In genomic region chr20:33370296-33370695, GRCh38 we compare ENCODE assay signal across 9 cellular contexts. TPM values are rescaled to one million over a fixed set of nuclear protein-coding genes. Genes with fewer than 3 reads are reported as not detected.
DNase-seq lines count a peak whose midpoint lies in the region; ATAC-seq and TF ChIP-seq lines count a peak whose summit lies in the region.
"Had no signal": no experiment of that assay in that cellular context is flagged by ENCODE, and none has a peak within 500 bp of the region (broad histone marks: within the 10 kb centered on the region; RNA-seq: fewer than 3 reads in every experiment).

No MANE protein-coding gene starts in this region.

- TF ChIP-seq CTCF in lower lobe of right lung (IDR thresholded peaks at IDR 0.05), result no peak
- no peak for TF ChIP-seq CTCF in stomach (IDR thresholded peaks at IDR 0.05)

- no peak overlapping the region for H3K27ac ChIP-seq in lower lobe of right lung
- H3K27ac ChIP-seq in stomach, result peak overlapping the region in 3 of 5 donors; percentile 17 to 69 (median 47)
- H3K27ac ChIP-seq: A549 had no signal

- no peak for DNase-seq in activated CD4-positive, CD25-positive, alpha-beta regulatory T cell (lab: John Stamatoyannopoulos, UW)
- DNase-seq in activated CD8-positive, alpha-beta memory T cell treated with anti-CD3 and anti-CD28 coated beads, Interleukin-2, amount 50 U/mL, for 4 hours, result peak; percentile 44
- no peak for DNase-seq in lower lobe of right lung
- peak; percentile 29 for DNase-seq in stomach
- DNase-seq in NCI-H2081 treated with DMSO at 0.1 percent for 48 hours (lab: John Stamatoyannopoulos, UW), result no peak
- no peak for DNase-seq in AG20443 (ENCODE audit: low spot score)

- peak; percentile 52 to 54 for ATAC-seq in activated CD4-positive, CD25-positive, alpha-beta regulatory T cell treated with anti-CD3 and anti-CD28 coated beads, Interleukin-2, amount 50 U/mL, for 24 hours
- ATAC-seq in lower lobe of right lung (peak; percentile 24 to 69), GM21825 (IDR thresholded peaks at IDR 0.05; ENCODE audit: unreplicated experiment) (no peak)
- ATAC-seq: A549 had no signal

- no peaks in the 10 kb centered on the region for H3K4me1 ChIP-seq in lower lobe of right lung
- H3K4me1 ChIP-seq in stomach, result peaks cover 8 to 37% (median 21%) of the 10 kb centered on the region in 4 donors

- H3K9me3 ChIP-seq in lower lobe of right lung (no peaks in the 10 kb centered on the region), stomach (no peaks in the 10 kb centered on the region)
- H3K9me3 ChIP-seq: A549 had no signal

- H3K36me3 ChIP-seq in lower lobe of right lung (peaks cover 94% of the 10 kb centered on the region), stomach (peaks cover 23 to 98% (median 88%) of the 10 kb centered on the region in 4 donors)

- H3K4me3 ChIP-seq in lower lobe of right lung (no peak overlapping the region), stomach (no peak overlapping the region)
- H3K4me3 ChIP-seq: A549 had no signal

- no peaks in the 10 kb centered on the region for H3K27me3 ChIP-seq in lower lobe of right lung (ENCODE audit: low read depth)
- no peaks in the 10 kb centered on the region for H3K27me3 ChIP-seq in stomach

- no peak for TF ChIP-seq POLR2A in stomach (IDR thresholded peaks at IDR 0.05)

- no peak for TF ChIP-seq EP300 in stomach (IDR thresholded peaks at IDR 0.05)

- intact Hi-C loops in lower lobe of right lung (cut with DNase I), result no loop called here
- intact Hi-C loops in stomach (cut with DNase I; ENCODE audit: low total_unique reads), result no loop called here

- WGBS in stomach, 5 donors, result 78 to 94% (median 89%) methylated on average over 8 of the region's 8 CpGs

RNA-seq across cellular contexts. Expression of gene CDK5RAP1, which starts 31.0 kb away (rescaled TPM):
- total RNA-seq in lower lobe of right lung (23.2 TPM), stomach (10 to 100 TPM; 12.0 to 30.7 (median 14.6) TPM)
- polyA plus RNA-seq in stomach, result 10 to 100 TPM; 21.7 to 38.7 (median 31.0) TPM

Comparison
In these comparisons a context has a peak if more than half of its experiments do, and no peak if none do; other contexts are left out.
1. DNase-seq: peak in activated CD8-positive, alpha-beta memory T cell treated with anti-CD3 and anti-CD28 coated beads, Interleukin-2, amount 50 U/mL, for 4 hours (single experiment) and stomach (single experiment); none in activated CD4-positive, CD25-positive, alpha-beta regulatory T cell (0 of 4), lower lobe of right lung (single experiment), NCI-H2081 treated with DMSO at 0.1 percent for 48 hours (single experiment) and AG20443 (single experiment).